ENCODE assay signal across 8 cellular contexts in genomic region chr2:225282858-225283693, GRCh38.
DNase-seq lines count a peak whose midpoint lies in the region; ATAC-seq, FAIRE-seq and TF ChIP-seq lines count a peak whose summit lies in the region.

No MANE protein-coding gene starts in this region.

- TF ChIP-seq CTCF in heart right ventricle (IDR thresholded peaks at IDR 0.05) (peak in 7 of 9 donors; percentile 22 to 65 (median 34)), Peyer's patch (IDR thresholded peaks at IDR 0.05) (peak; percentile 27 to 72 (median 64)), endothelial cell of umbilical vein (IDR thresholded peaks at IDR 0.05; ENCODE audit: extremely low read depth in 1 of 2, insufficient read depth in 1 of 2, low read depth in 1 of 2, low read length in 2 of 2) (peak; percentile 37 to 40), osteoblast (IDR thresholded peaks at IDR 0.05; ENCODE audit: extremely low read depth, low read depth, low read length) (peak; percentile 75)

- POLR2A ChIA-PET in endothelial cell of umbilical vein (lab: Charles Lee), result no interaction called here

- DNase-seq in heart right ventricle (no peak), Right ventricle myocardium inferior (ENCODE audit: missing footprints) (no peak), HPDE6-E6E7 (ENCODE audit: extremely low spot score) (peak; percentile 9), Peyer's patch (peak in 1 of 3 donors; percentile 49), endothelial cell of umbilical vein (ENCODE audit: low read depth, low spot score) (peak; percentile 1), osteoblast (ENCODE audit: insufficient read length, low spot score, missing footprints) (peak; percentile 17), mesenteric fat pad (ENCODE audit: low spot score) (no peak)

- intact Hi-C loops in heart right ventricle (cut with DNase I), result loop anchor here in 3 of 10 donors (5.0 to 10.0 kb wide), 3 partner anchors 372 to 382 kb away; no protein-coding TSS in a partner anchor
- intact Hi-C loops in Right ventricle myocardium inferior (cut with DNase I), result no loop called here
- intact Hi-C loops in endothelial cell of umbilical vein (cut with micrococcal nuclease), result loop anchor here (1.0 kb wide), 2 partner anchors 71 to 377 kb away; no protein-coding TSS in a partner anchor

- H3K27me3 ChIP-seq in heart right ventricle, result no peaks in the 10 kb centered on the region
- no peaks in the 10 kb centered on the region for H3K27me3 ChIP-seq in Peyer's patch
- no peaks in the 10 kb centered on the region for H3K27me3 ChIP-seq in endothelial cell of umbilical vein (ENCODE audit: control insufficient read depth in 2 of 2, insufficient read depth in 2 of 2, low read length in 2 of 2)
- peaks cover 5% of the 10 kb centered on the region for H3K27me3 ChIP-seq in osteoblast (ENCODE audit: insufficient read depth, low read length)

- H3K9ac ChIP-seq in endothelial cell of umbilical vein (replicated peaks; ENCODE audit: extremely low read depth, insufficient read depth, low read length), result no peak overlapping the region

- TF ChIP-seq POLR2A in Peyer's patch (IDR thresholded peaks at IDR 0.05), result no peak
- no peak for TF ChIP-seq POLR2A in endothelial cell of umbilical vein (IDR thresholded peaks at IDR 0.05; ENCODE audit: low read depth, low read length)

- 36 to 43% methylated on average over 4 of the region's 4 CpGs for WGBS in heart right ventricle, 2 donors

- no peaks in the 10 kb centered on the region for H3K9me1 ChIP-seq in endothelial cell of umbilical vein (replicated peaks; ENCODE audit: control insufficient read depth, extremely low read depth, insufficient read depth, low read length)

- H3K36me3 ChIP-seq in heart right ventricle, result no peaks in the 10 kb centered on the region
- no peaks in the 10 kb centered on the region for H3K36me3 ChIP-seq in Peyer's patch
- no peaks in the 10 kb centered on the region for H3K36me3 ChIP-seq in endothelial cell of umbilical vein (ENCODE audit: control insufficient read depth in 2 of 2, extremely low read depth in 1 of 2, insufficient read depth in 2 of 2, low read length in 2 of 2)
- no peaks in the 10 kb centered on the region for H3K36me3 ChIP-seq in osteoblast (ENCODE audit: insufficient read depth, low read length)

- H3K27ac ChIP-seq in heart right ventricle (no peak overlapping the region), Peyer's patch (no peak overlapping the region), endothelial cell of umbilical vein (ENCODE audit: insufficient read depth, low read depth, low read length) (no peak overlapping the region), osteoblast (ENCODE audit: low read depth, low read length) (no peak overlapping the region)

- H3K4me1 ChIP-seq in heart right ventricle, result no peaks in the 10 kb centered on the region
- H3K4me1 ChIP-seq in Peyer's patch, result no peaks in the 10 kb centered on the region
- H3K4me1 ChIP-seq in endothelial cell of umbilical vein (ENCODE audit: control insufficient read depth, extremely low read depth, insufficient read depth, low read length), result no peaks in the 10 kb centered on the region
- H3K4me1 ChIP-seq in osteoblast (ENCODE audit: insufficient read depth, low read length), result peaks cover 7% of the 10 kb centered on the region

- H2AFZ ChIP-seq in endothelial cell of umbilical vein (ENCODE audit: low read depth, low read length) (no peak overlapping the region), osteoblast (ENCODE audit: low read length) (no peak overlapping the region)

- BruUV-seq in endothelial cell of umbilical vein (replicated peaks; lab: Mats Ljungman, UMichigan), result no TSS peak

- H3K4me2 ChIP-seq in endothelial cell of umbilical vein (ENCODE audit: insufficient read depth, low read length), result no peak overlapping the region
- H3K4me2 ChIP-seq in osteoblast (ENCODE audit: insufficient read depth, low read length), result no peak overlapping the region

- FAIRE-seq in endothelial cell of umbilical vein (lab: Jason Lieb, UNC), result peak; percentile 70

- H3K9me3 ChIP-seq in heart right ventricle (peaks cover 0 to 32% (median 0%) of the 10 kb centered on the region in 11 donors), Peyer's patch (no peaks in the 10 kb centered on the region), endothelial cell of umbilical vein (replicated peaks; ENCODE audit: control insufficient read depth, insufficient read depth, low read length) (no peaks in the 10 kb centered on the region), osteoblast (ENCODE audit: low read depth, low read length) (no peaks in the 10 kb centered on the region)

- H3K4me3 ChIP-seq in heart right ventricle, result no peak overlapping the region
- H3K4me3 ChIP-seq in Peyer's patch, result no peak overlapping the region
- no peak overlapping the region for H3K4me3 ChIP-seq in endothelial cell of umbilical vein (replicated peaks in 1 of 3; ENCODE audit: insufficient read depth in 1 of 3, low read depth in 1 of 3, low read length in 3 of 3)
- H3K4me3 ChIP-seq in osteoblast (ENCODE audit: insufficient read depth, low read length), result no peak overlapping the region

- H4K20me1 ChIP-seq in endothelial cell of umbilical vein (replicated peaks; ENCODE audit: control insufficient read depth, extremely low read depth, insufficient read depth, low read length) (no peaks in the 10 kb centered on the region), osteoblast (ENCODE audit: insufficient read depth, low read length) (no peaks in the 10 kb centered on the region)

- H3K79me2 ChIP-seq in endothelial cell of umbilical vein (ENCODE audit: control insufficient read depth, insufficient read depth, low read length), result no peaks in the 10 kb centered on the region
- no peaks in the 10 kb centered on the region for H3K79me2 ChIP-seq in osteoblast (ENCODE audit: insufficient read depth, low read length)

- CTCF ChIA-PET in endothelial cell of umbilical vein (lab: Charles Lee), result interaction anchor here (0.8 to 3.8 kb wide), 6 partner anchors 127 to 384 kb away, joined by 3 to 57 read pairs (median 4); no protein-coding TSS in a partner anchor

- ATAC-seq in heart right ventricle (no peak), Right ventricle myocardium inferior (no peak), GM21529 (IDR thresholded peaks at IDR 0.05; ENCODE audit: unreplicated experiment) (peak; percentile 92)

- dilution Hi-C loops in endothelial cell of umbilical vein (cut with MboI; ENCODE audit: extremely low pct_ligation_motif_present, low sequenced_read_pairs), result no loop called here

TF ChIP-seq in endothelial cell of umbilical vein, 7 proteins besides CTCF, POLR2A, EP300 and RAD21:
- TF ChIP-seq MYC (IDR thresholded peaks at IDR 0.05; ENCODE audit: low read depth, low read length), result no peak
- no peak for TF ChIP-seq EZH2 (IDR thresholded peaks at IDR 0.05; ENCODE audit: borderline replicate concordance, low read depth, low read length, severe bottlenecking)
- TF ChIP-seq FOS (IDR thresholded peaks at IDR 0.05; ENCODE audit: borderline replicate concordance, insufficient read depth, low read length), result no peak
- no peak for TF ChIP-seq JUN (IDR thresholded peaks at IDR 0.05; ENCODE audit: borderline replicate concordance, insufficient read depth, insufficient read length, low read depth)
- TF ChIP-seq MAX (IDR thresholded peaks at IDR 0.05; ENCODE audit: insufficient read depth, insufficient read length), result no peak
- no peak for TF ChIP-seq POLR2AphosphoS5 (IDR thresholded peaks at IDR 0.05; ENCODE audit: insufficient read depth, low read depth, low read length)
- TF ChIP-seq GATA2 (IDR thresholded peaks at IDR 0.05; ENCODE audit: insufficient read depth, insufficient read length, low read depth, low read length), result no peak

Comparison
In these comparisons a context has a peak if more than half of its experiments do, and no peak if none do; other contexts are left out.
1. DNase-seq: peak in HPDE6-E6E7 (single experiment), endothelial cell of umbilical vein (single experiment) and osteoblast (single experiment); none in heart right ventricle (0 of 2), Right ventricle myocardium inferior (single experiment) and mesenteric fat pad (single experiment).
2. Peak in every context shown above with its lines, with median percentiles within 50 percentile points of each other: CTCF ChIP-seq.